8 cellular contexts compared by ENCODE assay signal in genomic region chr3:124584245-124584551, GRCh38.
DNase-seq lines count a peak whose midpoint lies in the region; ATAC-seq and TF ChIP-seq lines count a peak whose summit lies in the region.

No MANE protein-coding gene starts in this region.

- no peaks in the 10 kb centered on the region for H3K9me3 ChIP-seq in HAP-1

- no peaks in the 10 kb centered on the region for H3K9me3 Mint-ChIP-seq in activated CD4-positive, alpha-beta T cell treated with anti-CD3 and anti-CD28 coated beads, Interleukin-2, amount 10 ng/mL, durations not matched to agents 7 days and 5 days
- H3K9me3 Mint-ChIP-seq in activated naive CD8-positive, alpha-beta T cell (ENCODE audit: low read depth), result no peaks in the 10 kb centered on the region
- no peaks in the 10 kb centered on the region for H3K9me3 Mint-ChIP-seq in stimulated activated naive CD8-positive, alpha-beta T cell treated with anti-CD3 and anti-CD28 coated beads, Interleukin-15, amount 100 ng/mL, for 72 hours

- no peaks in the 10 kb centered on the region for H3K36me3 ChIP-seq in kidney epithelial cell (ENCODE audit: control insufficient read depth, insufficient read depth, low read length)
- no peaks in the 10 kb centered on the region for H3K36me3 ChIP-seq in HAP-1 (replicated peaks)

- CTCF ChIA-PET in activated CD4-positive, alpha-beta T cell treated with anti-CD3 and anti-CD28 coated beads, Interleukin-2, amount 10 ng/mL, durations not matched to agents 7 days and 5 days (lab: Charles Lee), result interaction anchor here (0.7 kb wide), 1 partner anchor 13 kb away, joined by 3 read pairs; no protein-coding TSS in a partner anchor

- peak; percentile 40 for DNase-seq in activated CD4-positive, alpha-beta T cell treated with anti-CD3 and anti-CD28 coated beads, Interleukin-2, amount 10 ng/mL, durations not matched to agents 7 days and 5 days
- no peak for DNase-seq in activated CD4-positive, alpha-beta T cell treated with anti-CD3 and anti-CD28 coated beads for 4 hours
- no peak for DNase-seq in kidney epithelial cell (ENCODE audit: low read depth)
- no peak for DNase-seq in stimulated activated naive CD8-positive, alpha-beta T cell treated with anti-CD3 and anti-CD28 coated beads, Interleukin-15, amount 100 ng/mL, for 72 hours
- DNase-seq in HAP-1 (ENCODE audit: low spot score in 2 of 2), result no peak

- peak; percentile 26 for ATAC-seq in stimulated activated naive CD8-positive, alpha-beta T cell treated with anti-CD3 and anti-CD28 coated beads, Interleukin-15, amount 100 ng/mL, for 72 hours
- no peak for ATAC-seq in GM21529 (IDR thresholded peaks at IDR 0.05; ENCODE audit: unreplicated experiment)
- no peak for ATAC-seq in GM21576 (IDR thresholded peaks at IDR 0.05; ENCODE audit: unreplicated experiment)

- no peaks in the 10 kb centered on the region for H3K4me1 ChIP-seq in HAP-1

- peaks cover 16% of the 10 kb centered on the region for H3K4me1 Mint-ChIP-seq in activated CD4-positive, alpha-beta T cell treated with anti-CD3 and anti-CD28 coated beads, Interleukin-2, amount 10 ng/mL, durations not matched to agents 7 days and 5 days
- H3K4me1 Mint-ChIP-seq in activated naive CD8-positive, alpha-beta T cell (ENCODE audit: low read depth), result peaks cover 27% of the 10 kb centered on the region
- peaks cover 32% of the 10 kb centered on the region for H3K4me1 Mint-ChIP-seq in stimulated activated naive CD8-positive, alpha-beta T cell treated with anti-CD3 and anti-CD28 coated beads, Interleukin-15, amount 100 ng/mL, for 72 hours

- peak overlapping the region; percentile 44 for H3K4me3 ChIP-seq in kidney epithelial cell (ENCODE audit: low read depth, low read length)
- H3K4me3 ChIP-seq in HAP-1, result no peak overlapping the region

- H3K27me3 ChIP-seq in kidney epithelial cell (ENCODE audit: control insufficient read depth, insufficient read depth, low read length) (peaks cover 19% of the 10 kb centered on the region), HAP-1 (ENCODE audit: low read depth) (peaks cover 24% of the 10 kb centered on the region)

- H3K27me3 Mint-ChIP-seq in activated CD4-positive, alpha-beta T cell treated with anti-CD3 and anti-CD28 coated beads, Interleukin-2, amount 10 ng/mL, durations not matched to agents 7 days and 5 days, result peaks cover 65% of the 10 kb centered on the region
- H3K27me3 Mint-ChIP-seq in activated naive CD8-positive, alpha-beta T cell, result peaks cover 8% of the 10 kb centered on the region
- H3K27me3 Mint-ChIP-seq in stimulated activated naive CD8-positive, alpha-beta T cell treated with anti-CD3 and anti-CD28 coated beads, Interleukin-15, amount 100 ng/mL, for 72 hours, result peaks cover 81% of the 10 kb centered on the region

- H3K36me3 Mint-ChIP-seq in activated CD4-positive, alpha-beta T cell treated with anti-CD3 and anti-CD28 coated beads, Interleukin-2, amount 10 ng/mL, durations not matched to agents 7 days and 5 days (ENCODE audit: low read depth), result no peaks in the 10 kb centered on the region
- no peaks in the 10 kb centered on the region for H3K36me3 Mint-ChIP-seq in activated naive CD8-positive, alpha-beta T cell

- H3K4me3 Mint-ChIP-seq in activated CD4-positive, alpha-beta T cell treated with anti-CD3 and anti-CD28 coated beads, Interleukin-2, amount 10 ng/mL, durations not matched to agents 7 days and 5 days, result peak overlapping the region; percentile 1
- H3K4me3 Mint-ChIP-seq in activated naive CD8-positive, alpha-beta T cell, result peak overlapping the region; percentile 70
- H3K4me3 Mint-ChIP-seq in stimulated activated naive CD8-positive, alpha-beta T cell treated with anti-CD3 and anti-CD28 coated beads, Interleukin-15, amount 100 ng/mL, for 72 hours, result peak overlapping the region; percentile 1 to 29

- no peak for TF ChIP-seq CTCF in kidney epithelial cell (IDR thresholded peaks at IDR 0.05; ENCODE audit: insufficient read depth, low read length, poor library complexity, severe bottlenecking)

- POLR2A ChIA-PET in activated CD4-positive, alpha-beta T cell treated with anti-CD3 and anti-CD28 coated beads, Interleukin-2, amount 10 ng/mL, durations not matched to agents 7 days and 5 days (lab: Charles Lee), result no interaction called here

- peak overlapping the region; percentile 10 for H3K27ac Mint-ChIP-seq in activated CD4-positive, alpha-beta T cell treated with anti-CD3 and anti-CD28 coated beads, Interleukin-2, amount 10 ng/mL, durations not matched to agents 7 days and 5 days
- H3K27ac Mint-ChIP-seq in activated naive CD8-positive, alpha-beta T cell, result no peak overlapping the region
- H3K27ac Mint-ChIP-seq in stimulated activated naive CD8-positive, alpha-beta T cell treated with anti-CD3 and anti-CD28 coated beads, Interleukin-15, amount 100 ng/mL, for 72 hours, result no peak overlapping the region

- in situ Hi-C loops in HAP-1 (cut with MboI; ENCODE audit: low sequenced_read_pairs), result no loop called here

Comparison
In these comparisons a context has a peak if more than half of its experiments do, and no peak if none do; other contexts are left out.
1. H3K4me3 Mint-ChIP-seq: peak in every context shown above with its lines; median percentile 70 in activated naive CD8-positive, alpha-beta T cell; 15 in stimulated activated naive CD8-positive, alpha-beta T cell treated with anti-CD3 and anti-CD28 coated beads, Interleukin-15, amount 100 ng/mL, for 72 hours; 1 in activated CD4-positive, alpha-beta T cell treated with anti-CD3 and anti-CD28 coated beads, Interleukin-2, amount 10 ng/mL, durations not matched to agents 7 days and 5 days.